ENCODE assay signal across 19 cellular contexts in the genomic region with DNA sequence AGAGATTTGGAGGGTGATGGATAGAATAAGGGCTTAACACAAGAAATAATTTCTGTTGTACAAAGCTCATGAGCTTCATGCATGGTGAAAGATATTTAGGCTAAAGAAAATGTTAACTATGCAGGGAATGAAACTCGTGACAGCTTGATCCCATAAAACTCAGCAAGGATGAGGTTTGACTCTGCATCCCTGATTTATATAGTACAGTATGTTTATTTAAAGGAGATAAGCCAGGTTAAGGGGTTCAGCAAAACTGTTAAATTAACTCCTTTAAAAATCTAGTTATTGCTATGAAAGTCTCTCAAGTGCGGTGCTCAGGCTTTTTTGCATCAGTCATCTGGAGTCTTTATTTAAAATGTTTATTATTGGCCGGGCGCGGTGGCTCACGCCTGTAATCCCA.
DNase-seq lines count a peak whose midpoint lies in the region; ATAC-seq and TF ChIP-seq lines count a peak whose summit lies in the region.
"Had no signal": no experiment of that assay in that cellular context is flagged by ENCODE, and none has a peak within 500 bp of the region (broad histone marks: within the 10 kb centered on the region; RNA-seq: fewer than 3 reads in every experiment).

No MANE protein-coding gene starts in this region.

- H3F3A ChIP-seq in neural progenitor cell (ENCODE audit: low read depth) = no peaks in the 10 kb centered on the region

- H3K36me3 Mint-ChIP-seq in neural progenitor cell = no peaks in the 10 kb centered on the region
- H3K36me3 Mint-ChIP-seq: CD14-positive monocyte had no signal

- no peak overlapping the region for H4K91ac ChIP-seq in IMR-90 (ENCODE audit: insufficient read depth, low read depth, low read length)

- TF ChIP-seq POLR2A in IMR-90 (IDR thresholded peaks at IDR 0.05; ENCODE audit: low read depth, low read length) = no peak

- TF ChIP-seq CTCF in AG10803 (conservative IDR thresholded peaks at IDR 0.05; ENCODE audit: low read length) (no peak), IMR-90 (conservative IDR thresholded peaks at IDR 0.05; ENCODE audit: low read depth, low read length) (no peak), fibroblast of the aortic adventitia (IDR thresholded peaks at IDR 0.05; ENCODE audit: insufficient read depth, low read length) (no peak), retinal pigment epithelial cell (conservative IDR thresholded peaks at IDR 0.05; ENCODE audit: low read depth, low read length) (no peak), neural progenitor cell (IDR thresholded peaks at IDR 0.05) (no peak)

- H3K4me2 ChIP-seq in IMR-90 (ENCODE audit: low read depth, low read length) (no peak overlapping the region), neural progenitor cell (no peak overlapping the region)
- H3K4me2 ChIP-seq: SK-N-SH had no signal

- peaks cover 10% of the 10 kb centered on the region for H3K4me1 Mint-ChIP-seq in neural progenitor cell
- H3K4me1 Mint-ChIP-seq: CD14-positive monocyte had no signal

- dilution Hi-C loops in IMR-90 (cut with HindIII; ENCODE audit: low sequenced_read_pairs, unreplicated experiment) = no loop called here

- peaks cover 2% of the 10 kb centered on the region for H3K9me3 Mint-ChIP-seq in neural progenitor cell

- no peak overlapping the region for H3K18ac ChIP-seq in IMR-90 (ENCODE audit: low read depth, low read length)

- no peak overlapping the region for H3K27ac ChIP-seq in IMR-90 (ENCODE audit: insufficient read depth, low read length)
- H3K27ac ChIP-seq in neural progenitor cell = no peak overlapping the region

- H3K4me1 ChIP-seq in IMR-90 (ENCODE audit: control insufficient read depth, insufficient read depth, low read length) (peaks cover 2% of the 10 kb centered on the region), neural progenitor cell (peaks cover 8% of the 10 kb centered on the region)

- no peak overlapping the region for H4K5ac ChIP-seq in IMR-90 (ENCODE audit: low read depth, low read length)

- H3K9me3 ChIP-seq in IMR-90 (ENCODE audit: control insufficient read depth, insufficient read depth, low read length) = no peaks in the 10 kb centered on the region
- no peaks in the 10 kb centered on the region for H3K9me3 ChIP-seq in neural progenitor cell (ENCODE audit: low read depth)
- H3K9me3 ChIP-seq: SK-N-SH had no signal

- H3K4me3 Mint-ChIP-seq in neural progenitor cell = no peak overlapping the region
- H3K4me3 Mint-ChIP-seq: CD14-positive monocyte, H9 had no signal

- no peak overlapping the region for H3K27ac Mint-ChIP-seq in neural progenitor cell
- H3K27ac Mint-ChIP-seq: CD14-positive monocyte, H9 had no signal

- no peaks in the 10 kb centered on the region for H3K79me1 ChIP-seq in IMR-90 (ENCODE audit: low read depth in 1 of 2, low read length in 2 of 2)

- H2AK9ac ChIP-seq in IMR-90 (replicated peaks; ENCODE audit: low read depth, low read length, poor library complexity) = no peak overlapping the region

- intact Hi-C loops in IMR-90 (cut with micrococcal nuclease) = no loop called here

- no peak overlapping the region for H2BK20ac ChIP-seq in IMR-90 (ENCODE audit: low read depth, low read length)

- no peak overlapping the region for H2BK120ac ChIP-seq in IMR-90 (ENCODE audit: low read depth, low read length)

- H4K20me1 ChIP-seq in IMR-90 (ENCODE audit: insufficient read depth, low read length) = no peaks in the 10 kb centered on the region
- no peaks in the 10 kb centered on the region for H4K20me1 ChIP-seq in neural progenitor cell (ENCODE audit: low read depth)

- H3K27me3 ChIP-seq in IMR-90 (ENCODE audit: control insufficient read depth, insufficient read depth, low read length) (peaks cover 5% of the 10 kb centered on the region), neural progenitor cell (no peaks in the 10 kb centered on the region)

- H3K23ac ChIP-seq in IMR-90 (ENCODE audit: low read depth, low read length) = no peak overlapping the region

- H3K9ac ChIP-seq in IMR-90 (ENCODE audit: low read depth, low read length) (no peak overlapping the region), neural progenitor cell (no peak overlapping the region)
- H3K9ac ChIP-seq: SK-N-SH had no signal

- no peak overlapping the region for H2AFZ ChIP-seq in IMR-90 (replicated peaks; ENCODE audit: low read length, poor library complexity)
- H2AFZ ChIP-seq in neural progenitor cell (replicated peaks) = no peak overlapping the region

- no CpG with 5 or more reads among the region's 6 CpGs for WGBS in IMR-90 (ENCODE audit: extremely low coverage in 2 of 2, insufficient read length in 1 of 2), 2 experiments

- no peaks in the 10 kb centered on the region for H3K27me3 Mint-ChIP-seq in neural progenitor cell (ENCODE audit: insufficient read depth, low read depth)

- no peaks in the 10 kb centered on the region for H3K79me2 ChIP-seq in neural progenitor cell (ENCODE audit: low read depth)

- no peak overlapping the region for H4K8ac ChIP-seq in IMR-90 (ENCODE audit: low read depth in 2 of 2, low read length in 2 of 2)

- in situ Hi-C loops in IMR-90 (cut with MboI; ENCODE audit: low sequenced_read_pairs) = no loop called here

- no peak overlapping the region for H2BK5ac ChIP-seq in IMR-90 (ENCODE audit: low read depth, low read length, poor library complexity, severe bottlenecking)

- ATAC-seq in IMR-90 (ENCODE audit: low read depth) (peak; percentile 45), GM19452 (IDR thresholded peaks at IDR 0.05; ENCODE audit: unreplicated experiment) (no peak), HG03280 (IDR thresholded peaks at IDR 0.05; ENCODE audit: unreplicated experiment) (no peak)

- H3K14ac ChIP-seq in IMR-90 (replicated peaks; ENCODE audit: low read depth, low read length) = no peak overlapping the region

- H3K4me3 ChIP-seq in AG10803 (ENCODE audit: low read length) (no peak overlapping the region), IMR-90 (ENCODE audit: insufficient read depth, low read depth, low read length) (no peak overlapping the region), fibroblast of the aortic adventitia (ENCODE audit: low read depth, low read length) (no peak overlapping the region), retinal pigment epithelial cell (ENCODE audit: low read length) (no peak overlapping the region), neural progenitor cell (no peak overlapping the region)

- POLR2A ChIA-PET in IMR-90 (lab: Charles Lee; ENCODE audit: unreplicated experiment) = no interaction called here

- CTCF ChIA-PET in IMR-90 (lab: Yijun Ruan, JAX) = no interaction called here

- no peak overlapping the region for H2AK5ac ChIP-seq in IMR-90 (ENCODE audit: low read depth, low read length)

- TF ChIP-seq RAD21 in IMR-90 (IDR thresholded peaks at IDR 0.05; ENCODE audit: low read length) = no peak

- H3K56ac ChIP-seq in IMR-90 (ENCODE audit: extremely low read depth, insufficient read depth, low read length) = no peak overlapping the region

- BruUV-seq in IMR-90 (replicated peaks; lab: Mats Ljungman, UMichigan) = no TSS peak

- no peak overlapping the region for H3K4ac ChIP-seq in IMR-90 (ENCODE audit: low read depth, low read length)

- H3K36me3 ChIP-seq in IMR-90 (ENCODE audit: control insufficient read depth, insufficient read depth, low read length) (no peaks in the 10 kb centered on the region), neural progenitor cell (no peaks in the 10 kb centered on the region)

- H3K9me1 ChIP-seq in IMR-90 (ENCODE audit: insufficient read depth, low read length) = no peaks in the 10 kb centered on the region; the same call in 1 of the 2 replicates

- H2BK15ac ChIP-seq in IMR-90 (ENCODE audit: low read depth, low read length) = no peak overlapping the region

- DNase-seq in AG10803 (ENCODE audit: low read depth) (peak; percentile 42), IMR-90 (peak; percentile 18), fibroblast of the aortic adventitia (ENCODE audit: low read depth) (peak; percentile 6), retinal pigment epithelial cell (ENCODE audit: low read depth) (peak; percentile 85), neural progenitor cell (ENCODE audit: low spot score) (no peak)
- DNase-seq: AML-193, DMS79, H9, KBM-7, MV-4-11, NCI-H1694 treated with DMSO at 0.1 percent for 48 hours, NCI-H2107, NCI-H510A treated with DMSO at 0.1 percent for 48 hours, NCI-H774, SHP77, SK-N-SH had no signal

TF ChIP-seq in IMR-90, 13 proteins besides CTCF, POLR2A, EP300 and RAD21:
- TF ChIP-seq FOS (IDR thresholded peaks at IDR 0.05; ENCODE audit: low read depth, low read length) (no peak), RFX5 (IDR thresholded peaks at IDR 0.05; ENCODE audit: low read depth, low read length) (no peak), CEBPB (IDR thresholded peaks at IDR 0.05; ENCODE audit: low read depth, low read length) (no peak), NFE2L2 (IDR thresholded peaks at IDR 0.05; ENCODE audit: low read depth, low read length) (no peak), MAZ (IDR thresholded peaks at IDR 0.05; ENCODE audit: borderline replicate concordance, low read depth, low read length) (no peak), MAFK (IDR thresholded peaks at IDR 0.05; ENCODE audit: low read depth, low read length) (no peak)
